In genomic region chr10:125020386-125020785, GRCh38 we compare ENCODE assay signal across 19 cellular contexts.
"Had no signal": no experiment of that assay in that cellular context is flagged by ENCODE, and none has a peak within 500 bp of the region (broad histone marks: within the 10 kb centered on the region; RNA-seq: fewer than 3 reads in every experiment).

No MANE protein-coding gene starts in this region.

- H3K27ac Mint-ChIP-seq: activated naive CD4-positive, alpha-beta T cell treated with anti-CD3 and anti-CD28 coated beads, Interleukin-2, amount 50 U/mL, for 24 hours; memory B cell; T-cell; T-helper 2 cell treated with Interferon-gamma antibody and Interleukin-4, amounts not matched to agents 5 μg/mL and 100 μg/mL, for 36 hours had no signal

- H3K27me3 ChIP-seq: brain microvascular endothelial cell, esophagus squamous epithelium, gastroesophageal sphincter, thyroid gland had no signal

- H3K9me3 ChIP-seq: esophagus squamous epithelium, gastroesophageal sphincter, thyroid gland had no signal

- H3K27me3 Mint-ChIP-seq: activated naive CD4-positive, alpha-beta T cell treated with anti-CD3 and anti-CD28 coated beads, Interleukin-2, amount 50 U/mL, for 24 hours had no signal

- ATAC-seq: gastroesophageal sphincter; stimulated activated naive CD8-positive, alpha-beta T cell treated with anti-CD3 and anti-CD28 coated beads, Interleukin-15, Interleukin-2, amounts not matched to agents 100 U/mL and 50 U/mL, for 24 hours; T-cell had no signal

- H3K27ac ChIP-seq: brain microvascular endothelial cell, esophagus squamous epithelium, gastroesophageal sphincter, thyroid gland, WERI-Rb-1 had no signal

- DNase-seq: activated CD4-positive, alpha-beta T cell treated with anti-CD3 and anti-CD28 coated beads, Interleukin-2, amount 50 U/mL, for 1 hour; activated CD4-positive, CD25-positive, alpha-beta regulatory T cell treated with anti-CD3 and anti-CD28 coated beads, Interleukin-2, amount 50 U/mL, for 72 hours; activated gamma-delta T cell treated with Interleukin-2 at 50 U/mL for 16 hours; activated T-cell treated with anti-CD3 and anti-CD28 coated beads, Interleukin-2, amount 50 U/mL, for 1 hour; anterior cingulate cortex; brain microvascular endothelial cell; central memory CD4-positive, alpha-beta T cell; esophagus squamous epithelium; head of caudate nucleus; retina; stimulated activated CD4-positive, alpha-beta T cell treated with anti-CD3 and anti-CD28 coated beads, Interleukin-4, amount 100 ng/mL, for 24 hours; stimulated activated naive CD8-positive, alpha-beta T cell treated with anti-CD3 and anti-CD28 coated beads, Interleukin-15, Interleukin-2, amounts not matched to agents 100 U/mL and 50 U/mL, for 24 hours; T-cell; WERI-Rb-1 had no signal

- H3K9me3 Mint-ChIP-seq: activated naive CD4-positive, alpha-beta T cell treated with anti-CD3 and anti-CD28 coated beads, Interleukin-2, amount 50 U/mL, for 24 hours; T-helper 2 cell treated with Interferon-gamma antibody and Interleukin-4, amounts not matched to agents 5 μg/mL and 100 μg/mL, for 36 hours had no signal

- H3K36me3 Mint-ChIP-seq: activated naive CD4-positive, alpha-beta T cell treated with anti-CD3 and anti-CD28 coated beads, Interleukin-2, amount 50 U/mL, for 24 hours; memory B cell; T-cell had no signal

- H3K4me3 Mint-ChIP-seq: activated naive CD4-positive, alpha-beta T cell treated with anti-CD3 and anti-CD28 coated beads, Interleukin-2, amount 50 U/mL, for 24 hours; memory B cell; T-cell; T-helper 2 cell treated with Interferon-gamma antibody and Interleukin-4, amounts not matched to agents 5 μg/mL and 100 μg/mL, for 36 hours had no signal

- H3K4me3 ChIP-seq: esophagus squamous epithelium, gastroesophageal sphincter, thyroid gland had no signal

- H3K4me1 Mint-ChIP-seq: activated naive CD4-positive, alpha-beta T cell treated with anti-CD3 and anti-CD28 coated beads, Interleukin-2, amount 50 U/mL, for 24 hours had no signal

- H3K36me3 ChIP-seq: brain microvascular endothelial cell had no signal
